19 cellular contexts compared by ENCODE assay signal in the genomic region with DNA sequence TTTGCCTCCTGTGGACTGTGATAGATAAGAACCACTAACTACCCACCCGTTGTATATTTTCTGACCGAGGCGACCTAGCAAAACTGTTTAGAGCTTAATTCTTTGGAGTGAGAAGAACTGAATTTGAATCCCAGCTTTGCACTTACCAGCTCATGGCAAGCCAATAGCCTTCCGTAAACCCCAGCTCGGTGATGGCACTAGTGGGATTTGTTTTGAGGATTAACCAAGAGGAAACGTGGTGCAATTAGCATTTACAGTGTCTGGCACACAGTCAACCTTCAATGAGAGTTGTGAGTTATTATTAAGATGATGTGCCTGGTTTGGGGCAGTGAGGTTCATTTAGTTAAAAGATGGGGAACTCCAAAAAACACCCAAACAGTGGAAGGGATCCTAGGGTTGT. TPM values are rescaled to one million over a fixed set of nuclear protein-coding genes. Genes with fewer than 3 reads are reported as not detected.
DNase-seq lines count a peak whose midpoint lies in the region; ATAC-seq and TF ChIP-seq lines count a peak whose summit lies in the region.
"Had no signal": no experiment of that assay in that cellular context is flagged by ENCODE, and none has a peak within 500 bp of the region (broad histone marks: within the 10 kb centered on the region; RNA-seq: fewer than 3 reads in every experiment).

No MANE protein-coding gene starts in this region.

- H3K36me3 ChIP-seq in A673 (ENCODE audit: insufficient read depth, low read length, poor library complexity, severe bottlenecking) (no peaks in the 10 kb centered on the region), IMR-90 (ENCODE audit: control insufficient read depth, insufficient read depth, low read length) (no peaks in the 10 kb centered on the region), osteoblast (ENCODE audit: insufficient read depth, low read length) (no peaks in the 10 kb centered on the region)
- H3K36me3 ChIP-seq: MG63 had no signal

- POLR2A ChIA-PET in A673 (lab: Charles Lee; ENCODE audit: low non-redundant PET) (no interaction called here), IMR-90 (lab: Charles Lee; ENCODE audit: unreplicated experiment) (no interaction called here)

- dilution Hi-C loops in IMR-90 (cut with HindIII; ENCODE audit: low sequenced_read_pairs, unreplicated experiment), result no loop called here

- no peak overlapping the region; a peak in 1 of 4 replicates for H4K8ac ChIP-seq in IMR-90 (ENCODE audit: low read depth in 2 of 2, low read length in 2 of 2)

- TF ChIP-seq RAD21 in IMR-90 (IDR thresholded peaks at IDR 0.05; ENCODE audit: low read length), result no peak

- H2BK15ac ChIP-seq in IMR-90 (ENCODE audit: low read depth, low read length), result no peak overlapping the region

- H3K23ac ChIP-seq in IMR-90 (ENCODE audit: low read depth, low read length), result no peak overlapping the region

- H3K27ac ChIP-seq in A673 (ENCODE audit: low read depth, low read length, poor library complexity, severe bottlenecking) (no peak overlapping the region), IMR-90 (ENCODE audit: insufficient read depth, low read length) (no peak overlapping the region), epithelial cell of prostate (peak overlapping the region; percentile 59), osteoblast (ENCODE audit: low read depth, low read length) (peak overlapping the region; percentile 97)
- H3K27ac ChIP-seq: KMS-11 had no signal

- H4K91ac ChIP-seq in IMR-90 (ENCODE audit: insufficient read depth, low read depth, low read length), result no peak overlapping the region; the same call in 1 of the 2 replicates

- in situ Hi-C loops in IMR-90 (cut with MboI; ENCODE audit: low sequenced_read_pairs), result no loop called here

- peak overlapping the region; percentile 70; the same call in 1 of the 2 replicates for H2BK20ac ChIP-seq in IMR-90 (ENCODE audit: low read depth, low read length)

- peak overlapping the region; percentile 48; the same call in 1 of the 2 replicates for H3K14ac ChIP-seq in IMR-90 (replicated peaks; ENCODE audit: low read depth, low read length)

- H3K27me3 ChIP-seq in A673 (replicated peaks; ENCODE audit: insufficient read depth, low read depth, low read length, poor library complexity), result no peaks in the 10 kb centered on the region
- no peaks in the 10 kb centered on the region for H3K27me3 ChIP-seq in IMR-90 (ENCODE audit: control insufficient read depth, insufficient read depth, low read length)
- H3K27me3 ChIP-seq in osteoblast (ENCODE audit: insufficient read depth, low read length), result no peaks in the 10 kb centered on the region
- H3K27me3 ChIP-seq: MG63 had no signal

- H3K4me2 ChIP-seq in IMR-90 (ENCODE audit: low read depth, low read length), result no peak overlapping the region; the same call in 1 of the 2 replicates
- H3K4me2 ChIP-seq in osteoblast (ENCODE audit: insufficient read depth, low read length), result peak overlapping the region; percentile 31
- H3K4me2 ChIP-seq: KMS-11 had no signal

- H3K4me1 ChIP-seq in A673 (ENCODE audit: insufficient read depth, low read length, poor library complexity, severe bottlenecking) (peaks cover 23% of the 10 kb centered on the region), IMR-90 (ENCODE audit: control insufficient read depth, insufficient read depth, low read length) (peaks cover 3% of the 10 kb centered on the region; the same call in 1 of the 2 replicates), osteoblast (ENCODE audit: insufficient read depth, low read length) (peaks cover 31% of the 10 kb centered on the region)

- no peak for TF ChIP-seq POLR2A in IMR-90 (IDR thresholded peaks at IDR 0.05; ENCODE audit: low read depth, low read length)

- H3K4me3 ChIP-seq in A673 (ENCODE audit: low read depth, low read length, poor library complexity, severe bottlenecking) (no peak overlapping the region), IMR-90 (ENCODE audit: insufficient read depth, low read depth, low read length) (no peak overlapping the region), osteoblast (ENCODE audit: insufficient read depth, low read length) (no peak overlapping the region)
- H3K4me3 ChIP-seq: MG63 had no signal

- no peak overlapping the region for H3K56ac ChIP-seq in IMR-90 (ENCODE audit: extremely low read depth, insufficient read depth, low read length)

- H3K9me1 ChIP-seq in IMR-90 (ENCODE audit: insufficient read depth, low read length), result peaks cover 6% of the 10 kb centered on the region

- TF ChIP-seq CTCF in A673 (conservative IDR thresholded peaks at IDR 0.05; ENCODE audit: low read depth, low read length) (no peak), IMR-90 (conservative IDR thresholded peaks at IDR 0.05; ENCODE audit: low read depth, low read length) (no peak), osteoblast (IDR thresholded peaks at IDR 0.05; ENCODE audit: extremely low read depth, low read depth, low read length) (no peak)

- no peaks in the 10 kb centered on the region for H3K79me2 ChIP-seq in osteoblast (ENCODE audit: insufficient read depth, low read length)

- no peak overlapping the region for H2AK9ac ChIP-seq in IMR-90 (replicated peaks; ENCODE audit: low read depth, low read length, poor library complexity)

- H2BK120ac ChIP-seq in IMR-90 (ENCODE audit: low read depth, low read length), result peak overlapping the region; percentile 71; the same call in 1 of the 2 replicates

- peak overlapping the region; percentile 31; the same call in 1 of the 2 replicates for H2AK5ac ChIP-seq in IMR-90 (ENCODE audit: low read depth, low read length)

- intact Hi-C loops in A673 (cut with micrococcal nuclease; ENCODE audit: unreplicated experiment) (no loop called here), IMR-90 (cut with micrococcal nuclease) (no loop called here)

- CTCF ChIA-PET in A673 (lab: Charles Lee) (no interaction called here), IMR-90 (lab: Yijun Ruan, JAX) (no interaction called here)

- H3K9me3 ChIP-seq in A673 (ENCODE audit: low read depth, low read length, poor library complexity, severe bottlenecking) (no peaks in the 10 kb centered on the region), IMR-90 (ENCODE audit: control insufficient read depth, insufficient read depth, low read length) (no peaks in the 10 kb centered on the region), osteoblast (ENCODE audit: low read depth, low read length) (no peaks in the 10 kb centered on the region)
- H3K9me3 ChIP-seq: MG63 had no signal

- H2AFZ ChIP-seq in IMR-90 (replicated peaks; ENCODE audit: low read length, poor library complexity), result no peak overlapping the region
- H2AFZ ChIP-seq in osteoblast (ENCODE audit: low read length), result peak overlapping the region; percentile 5

- H4K5ac ChIP-seq in IMR-90 (ENCODE audit: low read depth, low read length), result peak overlapping the region; percentile 30; the same call in 1 of the 2 replicates

- H3K9ac ChIP-seq in IMR-90 (ENCODE audit: low read depth, low read length), result no peak overlapping the region
- H3K9ac ChIP-seq: KMS-11 had no signal

- BruUV-seq in A673 (replicated peaks; lab: Mats Ljungman, UMichigan) (no TSS peak), IMR-90 (replicated peaks; lab: Mats Ljungman, UMichigan) (no TSS peak)

- H4K20me1 ChIP-seq in IMR-90 (ENCODE audit: insufficient read depth, low read length), result no peaks in the 10 kb centered on the region
- H4K20me1 ChIP-seq in osteoblast (ENCODE audit: insufficient read depth, low read length), result no peaks in the 10 kb centered on the region

- ATAC-seq in IMR-90 (ENCODE audit: low read depth), result no peak
- ATAC-seq in GM18861 (IDR thresholded peaks at IDR 0.05; ENCODE audit: unreplicated experiment), result no peak
- ATAC-seq: HCT116, HepG2, SK-N-SH treated with all-trans-retinoic acid at 6 μM for 48 hours had no signal

- peak overlapping the region; percentile 69; the same call in 1 of the 2 replicates for H3K18ac ChIP-seq in IMR-90 (ENCODE audit: low read depth, low read length)

- WGBS in IMR-90 (ENCODE audit: extremely low coverage in 2 of 2, insufficient read length in 1 of 2), 2 experiments, result 52% methylated on average over 3 of the region's 6 CpGs; no CpG with 5 or more reads in 1 of the 2 experiments

- peak overlapping the region; percentile 46 for H2BK5ac ChIP-seq in IMR-90 (ENCODE audit: low read depth, low read length, poor library complexity, severe bottlenecking)

- peak overlapping the region; percentile 34; the same call in 1 of the 2 replicates for H3K4ac ChIP-seq in IMR-90 (ENCODE audit: low read depth, low read length)

- DNase-seq in A673 (ENCODE audit: low spot score) (peak; percentile 75), IMR-90 (no peak), epithelial cell of prostate (ENCODE audit: low read depth, low spot score) (no peak), osteoblast (ENCODE audit: insufficient read length, low spot score, missing footprints) (no peak), DMS153 (lab: John Stamatoyannopoulos, UW) (no peak), NCI-H510A treated with DMSO at 0.1 percent for 48 hours (lab: John Stamatoyannopoulos, UW) (no peak), epidermal melanocyte (ENCODE audit: insufficient read length, low spot score) (no peak)
- DNase-seq: C1 segment of cervical spinal cord, MG63, NCI-H1092, NCI-H146, NCI-H2081 treated with DMSO at 0.1 percent for 48 hours, NCI-H524, SHP77 treated with DMSO at 0.1 percent for 48 hours had no signal

- no peaks in the 10 kb centered on the region for H3K79me1 ChIP-seq in IMR-90 (ENCODE audit: low read depth in 1 of 2, low read length in 2 of 2)

TF ChIP-seq in IMR-90, 13 proteins besides CTCF, POLR2A, EP300 and RAD21 (continues in another document):
- TF ChIP-seq CHD1 (IDR thresholded peaks at IDR 0.05; ENCODE audit: low read depth, low read length), result no peak
- TF ChIP-seq RCOR1 (IDR thresholded peaks at IDR 0.05; ENCODE audit: insufficient replicate concordance, low read length), result no peak
- no peak for TF ChIP-seq RFX5 (IDR thresholded peaks at IDR 0.05; ENCODE audit: low read depth, low read length)
- TF ChIP-seq, protein P1, sequence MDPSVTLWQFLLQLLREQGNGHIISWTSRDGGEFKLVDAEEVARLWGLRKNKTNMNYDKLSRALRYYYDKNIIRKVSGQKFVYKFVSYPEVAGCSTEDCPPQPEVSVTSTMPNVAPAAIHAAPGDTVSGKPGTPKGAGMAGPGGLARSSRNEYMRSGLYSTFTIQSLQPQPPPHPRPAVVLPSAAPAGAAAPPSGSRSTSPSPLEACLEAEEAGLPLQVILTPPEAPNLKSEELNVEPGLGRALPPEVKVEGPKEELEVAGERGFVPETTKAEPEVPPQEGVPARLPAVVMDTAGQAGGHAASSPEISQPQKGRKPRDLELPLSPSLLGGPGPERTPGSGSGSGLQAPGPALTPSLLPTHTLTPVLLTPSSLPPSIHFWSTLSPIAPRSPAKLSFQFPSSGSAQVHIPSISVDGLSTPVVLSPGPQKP (IDR thresholded peaks at IDR 0.05; ENCODE audit: borderline replicate concordance, low read depth, low read length), result no peak
- TF ChIP-seq MAZ (IDR thresholded peaks at IDR 0.05; ENCODE audit: borderline replicate concordance, low read depth, low read length), result no peak

RNA-seq across cellular contexts. Expression of a gene that starts 12.3 kb away (rescaled TPM):
- total RNA-seq in A673 (2021) (0.28 and 0.46 TPM in 2 replicates), IMR-90 (2012; rRNA removed) (20.1 and 23.6 TPM in 2 replicates), osteoblast (84.0 and 119 TPM in 2 replicates)
- polyA plus RNA-seq in IMR-90 (2012; rRNA removed), result 6.8 and 7.1 TPM in 2 replicates
- 2.5 and 2.9 TPM in 2 replicates for polyA plus RNA-seq in IMR-90 (2012; cell fraction: cytosol; rRNA removed)
- 4.1 and 10.9 TPM in 2 replicates for polyA plus RNA-seq in IMR-90 (2012; cell fraction: nucleus; rRNA removed; ENCODE audit: low replicate concordance)

Comparison
In these comparisons a context has a peak if more than half of its experiments do, and no peak if none do; other contexts are left out.
1. H3K27ac ChIP-seq: peak in epithelial cell of prostate (single experiment) and osteoblast (single experiment); none in A673 (single experiment) and IMR-90 (single experiment).
2. RNA of a gene that starts 12.3 kb away (total RNA-seq): 84.0 to 119 TPM in osteoblast and 20.1 to 23.6 TPM in IMR-90; 0.28 to 0.46 TPM in A673; every median in the first group is over 10 times any median in the second.